Comparison of ENCODE assay signal across 1 cellular context in genomic region chr1:46334030-46334384, GRCh38.
TF ChIP-seq lines count a peak whose summit lies in the region.

No MANE protein-coding gene starts in this region.

TF ChIP-seq in HCT116, 20 proteins besides CTCF, POLR2A, EP300 and RAD21 (continued from another document):
- no peak for TF ChIP-seq ELF1 (IDR thresholded peaks at IDR 0.05; ENCODE audit: borderline replicate concordance, low read depth)
- TF ChIP-seq MAX (IDR thresholded peaks at IDR 0.05) = no peak
